Comparison of ENCODE assay signal across 22 cellular contexts in genomic region chr2:100043891-100044255, GRCh38.
DNase-seq lines count a peak whose midpoint lies in the region; TF ChIP-seq lines count a peak whose summit lies in the region.
"Had no signal": no experiment of that assay in that cellular context is flagged by ENCODE, and none has a peak within 500 bp of the region (broad histone marks: within the 10 kb centered on the region; RNA-seq: fewer than 3 reads in every experiment).

No MANE protein-coding gene starts in this region.

- H3K27me3 ChIP-seq in suprapubic skin, result no peaks in the 10 kb centered on the region
- H3K27me3 ChIP-seq in WERI-Rb-1 (ENCODE audit: insufficient read depth, low read depth, severe bottlenecking), result no peaks in the 10 kb centered on the region
- H3K27me3 ChIP-seq: BLaER1 treated with 17β-estradiol and CSF1 and Interleukin-3, amounts not matched to agents 10 nM and 100 nM; MG63; SJSA1 had no signal

- H3K9me3 ChIP-seq in suprapubic skin, result no peaks in the 10 kb centered on the region
- H3K9me3 ChIP-seq in WERI-Rb-1 (ENCODE audit: severe bottlenecking), result no peaks in the 10 kb centered on the region
- H3K9me3 ChIP-seq: BLaER1 treated with 17β-estradiol and CSF1 and Interleukin-3, amounts not matched to agents 10 nM and 100 nM; MG63; SJSA1 had no signal

- peak overlapping the region; percentile 5 for H3K4me3 Mint-ChIP-seq in nephron progenitor cell
- H3K4me3 Mint-ChIP-seq: CD4-positive, alpha-beta T cell; GM23338; H9 had no signal

- H3K4me1 ChIP-seq in suprapubic skin, result no peaks in the 10 kb centered on the region

- WGBS in suprapubic skin, result 81% methylated on average over 8 of the region's 8 CpGs

- H3K36me3 ChIP-seq in suprapubic skin, result no peaks in the 10 kb centered on the region
- H3K36me3 ChIP-seq in WERI-Rb-1, result no peaks in the 10 kb centered on the region
- H3K36me3 ChIP-seq: MG63, SJSA1 had no signal

- no peak for TF ChIP-seq EP300 in suprapubic skin (IDR thresholded peaks at IDR 0.05)

- peaks cover 68% of the 10 kb centered on the region for H3K4me1 Mint-ChIP-seq in nephron progenitor cell

- H3K4me3 ChIP-seq in suprapubic skin (no peak overlapping the region), WERI-Rb-1 (ENCODE audit: low read depth, low read length) (no peak overlapping the region)
- H3K4me3 ChIP-seq: BLaER1 treated with 17β-estradiol and CSF1 and Interleukin-3, amounts not matched to agents 10 nM and 100 nM; GM23338; MG63; SJSA1 had no signal

- H3K27ac ChIP-seq in suprapubic skin, result no peak overlapping the region
- no peak overlapping the region for H3K27ac ChIP-seq in WERI-Rb-1
- H3K27ac ChIP-seq: BLaER1 treated with 17β-estradiol and CSF1 and Interleukin-3, amounts not matched to agents 10 nM and 100 nM; SJSA1 had no signal

- no peak for TF ChIP-seq POLR2A in suprapubic skin (IDR thresholded peaks at IDR 0.05)

- TF ChIP-seq CTCF in nephron progenitor cell (IDR thresholded peaks at IDR 0.05) (no peak), suprapubic skin (IDR thresholded peaks at IDR 0.05) (no peak), WERI-Rb-1 (IDR thresholded peaks at IDR 0.05; ENCODE audit: low read depth, low read length) (no peak)

- no peaks in the 10 kb centered on the region for H3K9me3 Mint-ChIP-seq in nephron progenitor cell
- H3K9me3 Mint-ChIP-seq: CD4-positive, alpha-beta T cell; GM23338; H9 had no signal

- no peaks in the 10 kb centered on the region for H3K27me3 Mint-ChIP-seq in nephron progenitor cell (ENCODE audit: low read depth, poor library complexity)
- H3K27me3 Mint-ChIP-seq: CD4-positive, alpha-beta T cell had no signal

- H3K27ac Mint-ChIP-seq in nephron progenitor cell, result peak overlapping the region; percentile 63
- H3K27ac Mint-ChIP-seq: CD4-positive, alpha-beta T cell; GM23338; H9 had no signal

- H3K36me3 Mint-ChIP-seq in nephron progenitor cell (ENCODE audit: low read depth), result peaks cover 47% of the 10 kb centered on the region

- DNase-seq in NCI-H2227 (lab: John Stamatoyannopoulos, UW; ENCODE audit: unreplicated experiment) (peak; percentile 13), NCI-H2227 treated with DMSO at 0.1 percent for 48 hours (lab: John Stamatoyannopoulos, UW) (no peak), cerebellar cortex (ENCODE audit: low spot score) (peak; percentile 76), nephron progenitor cell (no peak), suprapubic skin (ENCODE audit: low spot score in 2 of 2) (no peak), WERI-Rb-1 (no peak), AG20443 (ENCODE audit: low spot score) (no peak), pons (ENCODE audit: low spot score) (no peak)
- DNase-seq: CD4-positive, alpha-beta T cell; H9; KBM-7; MG63; NCI-H1105 treated with DMSO at 0.1 percent for 48 hours; NCI-H1694; NCI-H2029 treated with DMSO at 0.1 percent for 48 hours; NCI-H524 treated with DMSO at 0.1 percent for 48 hours; NCI-H82; Right ventricle myocardium superior; RPMI8226 had no signal

Comparison
In these comparisons a context has a peak if more than half of its experiments do, and no peak if none do; other contexts are left out.
1. DNase-seq: peak in NCI-H2227 (single experiment) and cerebellar cortex (single experiment); none in NCI-H2227 treated with DMSO at 0.1 percent for 48 hours (single experiment), nephron progenitor cell (single experiment), suprapubic skin (0 of 2), WERI-Rb-1 (single experiment), AG20443 (single experiment) and pons (single experiment).